Comparison of ENCODE assay signal across 8 cellular contexts in the genomic region with DNA sequence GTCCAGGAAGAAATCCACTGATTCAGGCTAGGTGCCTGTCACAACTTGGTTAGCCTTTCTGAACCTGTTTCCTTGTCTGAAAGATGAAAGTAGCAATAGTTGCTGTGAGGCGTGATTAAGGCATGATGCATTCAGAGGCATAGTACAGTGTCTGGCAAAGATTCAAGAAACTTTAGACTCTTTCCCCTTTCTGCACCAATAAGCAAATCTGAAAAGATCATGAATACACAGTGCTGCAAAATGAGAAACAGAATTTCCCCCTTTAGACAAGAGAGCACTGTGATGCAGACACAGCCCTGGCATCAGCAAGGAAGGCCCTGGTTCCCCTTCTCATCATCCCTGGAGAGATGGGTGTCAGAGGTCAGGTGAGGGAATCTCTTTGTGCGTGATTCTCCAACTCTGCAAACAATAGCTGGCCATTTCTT. TPM values are rescaled to one million over a fixed set of nuclear protein-coding genes. Genes with fewer than 3 reads are reported as not detected.
DNase-seq lines count a peak whose midpoint lies in the region; ATAC-seq and TF ChIP-seq lines count a peak whose summit lies in the region.

No MANE protein-coding gene starts in this region.

- H3K9ac ChIP-seq in subcutaneous abdominal adipose tissue (ENCODE audit: low read length in 5 of 5) = no peak overlapping the region

- no peaks in the 10 kb centered on the region for H3K9me3 ChIP-seq in subcutaneous abdominal adipose tissue (ENCODE audit: control insufficient read depth in 5 of 5, low read length in 5 of 5)

- H3K36me3 ChIP-seq in subcutaneous abdominal adipose tissue (ENCODE audit: control insufficient read depth in 5 of 5, insufficient read depth in 5 of 5, low read length in 5 of 5) = peaks cover 0 to 15% (median 5%) of the 10 kb centered on the region in 5 donors

- DNase-seq in NAMALWA (ENCODE audit: low spot score) (peak; percentile 55), fibroblast of gingiva (ENCODE audit: low read depth) (peak; percentile 63), ureter (ENCODE audit: low spot score) (no peak), NCI-H146 (lab: John Stamatoyannopoulos, UW) (no peak)
- no peak for DNase-seq in activated CD4-positive, alpha-beta T cell treated with anti-CD3 and anti-CD28 coated beads, Interleukin-2, amount 50 U/mL, for 1 hour

- no peak for TF ChIP-seq CTCF in 22Rv1 (IDR thresholded peaks at IDR 0.05)

- no peak overlapping the region for H3K4me3 ChIP-seq in subcutaneous abdominal adipose tissue (ENCODE audit: low read depth in 1 of 5, low read length in 5 of 5)

- H3K27ac ChIP-seq in 22Rv1 (peak overlapping the region; percentile 28; the same call in 1 of the 2 replicates), subcutaneous abdominal adipose tissue (ENCODE audit: low read depth, low read length) (peak overlapping the region; percentile 43)

- H3K27me3 ChIP-seq in subcutaneous abdominal adipose tissue (ENCODE audit: control insufficient read depth in 5 of 5, insufficient read depth in 4 of 5, low read length in 5 of 5) = no peaks in the 10 kb centered on the region

- peaks cover 7 to 69% (median 36%) of the 10 kb centered on the region in 5 donors for H3K4me1 ChIP-seq in subcutaneous abdominal adipose tissue (ENCODE audit: control insufficient read depth in 5 of 5, insufficient read depth in 5 of 5, low read length in 5 of 5)

- peak; percentile 50 for ATAC-seq in GM19397 (IDR thresholded peaks at IDR 0.05; ENCODE audit: unreplicated experiment)

RNA-seq across cellular contexts. Expression of a gene that starts 41.9 kb away (rescaled TPM):
- 29.4 TPM for total RNA-seq in ureter

Comparison
In these comparisons a context has a peak if more than half of its experiments do, and no peak if none do; other contexts are left out.
1. DNase-seq: peak in NAMALWA (single experiment) and fibroblast of gingiva (single experiment); none in ureter (single experiment), NCI-H146 (single experiment) and activated CD4-positive, alpha-beta T cell treated with anti-CD3 and anti-CD28 coated beads, Interleukin-2, amount 50 U/mL, for 1 hour (single experiment).